In the genomic region with DNA sequence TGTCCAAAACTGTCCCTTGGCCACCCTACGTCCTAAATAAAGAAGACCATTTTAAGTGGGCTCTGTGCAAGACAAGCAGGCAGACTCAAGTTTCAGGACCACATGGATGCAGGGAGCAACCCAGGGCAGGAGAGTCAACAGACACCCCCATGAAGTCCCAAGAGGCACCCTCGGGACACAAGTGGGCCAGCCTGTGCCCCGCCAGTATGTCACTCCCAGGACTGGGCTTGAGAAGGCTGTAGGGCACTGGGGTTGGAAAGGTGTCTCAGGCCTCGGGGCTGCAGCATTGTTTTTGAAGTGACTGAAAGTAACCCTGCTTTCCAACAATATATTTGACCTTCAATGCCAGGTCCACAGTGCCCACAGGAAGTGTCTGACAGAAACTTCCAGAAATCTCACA, we compare ENCODE assay signal across 18 cellular contexts.
A peak's percentile ranks its signal among the peaks of the same experiment; 100 is the strongest.
DNase-seq lines count a peak whose midpoint lies in the region; TF ChIP-seq lines count a peak whose summit lies in the region.
"Had no signal": no experiment of that assay in that cellular context is flagged by ENCODE, and none has a peak within 500 bp of the region (broad histone marks: within the 10 kb centered on the region; RNA-seq: fewer than 3 reads in every experiment).

No MANE protein-coding gene starts in this region.

- H4K91ac ChIP-seq in trophoblast cell (ENCODE audit: low read depth, low read length) = no peak overlapping the region

- no peak overlapping the region for H2AK5ac ChIP-seq in trophoblast cell (ENCODE audit: low read length)

- H3K14ac ChIP-seq in trophoblast cell (ENCODE audit: low read length) = no peak overlapping the region

- intact Hi-C loops in sigmoid colon (cut with DNase I) (no loop called here), CD14-positive monocyte (cut with micrococcal nuclease) (no loop called here)

- H2AFZ ChIP-seq in trophoblast cell (ENCODE audit: insufficient read depth, low read length, poor library complexity) = no peak overlapping the region

- TF ChIP-seq EP300 in sigmoid colon (IDR thresholded peaks at IDR 0.05) = no peak

- no peak overlapping the region for H3K23ac ChIP-seq in trophoblast cell (ENCODE audit: low read length)

- H3K79me1 ChIP-seq in trophoblast cell (ENCODE audit: low read length) = peaks cover 2% of the 10 kb centered on the region

- H3K9me3 Mint-ChIP-seq in chondrocyte (ENCODE audit: low read depth) (no peaks in the 10 kb centered on the region), endodermal cell (peaks cover 14% of the 10 kb centered on the region), CD14-positive monocyte (peaks cover 0 to 4% (median 2%) of the 10 kb centered on the region in 7 donors)
- H3K9me3 Mint-ChIP-seq: CD4-positive, alpha-beta T cell; CD8-positive, alpha-beta T cell had no signal

- peaks cover 64% of the 10 kb centered on the region for H3K4me1 Mint-ChIP-seq in chondrocyte (ENCODE audit: low read depth)
- peaks cover 6% of the 10 kb centered on the region for H3K4me1 Mint-ChIP-seq in endodermal cell
- H3K4me1 Mint-ChIP-seq in CD14-positive monocyte = peaks cover 8% of the 10 kb centered on the region

- no peak overlapping the region for H3K27ac Mint-ChIP-seq in chondrocyte (ENCODE audit: unreplicated experiment)
- no peak overlapping the region for H3K27ac Mint-ChIP-seq in endodermal cell
- H3K27ac Mint-ChIP-seq in CD14-positive monocyte = peak overlapping the region in 2 of 7 donors; percentile 42 to 59
- H3K27ac Mint-ChIP-seq: CD4-positive, alpha-beta T cell; CD8-positive, alpha-beta T cell had no signal

- no peak overlapping the region for H3K4me3 Mint-ChIP-seq in chondrocyte (ENCODE audit: unreplicated experiment)
- no peak overlapping the region for H3K4me3 Mint-ChIP-seq in endodermal cell
- H3K4me3 Mint-ChIP-seq in CD14-positive monocyte = no peak overlapping the region
- H3K4me3 Mint-ChIP-seq: CD4-positive, alpha-beta T cell; CD8-positive, alpha-beta T cell had no signal

- TF ChIP-seq CTCF in chondrocyte (IDR thresholded peaks at IDR 0.05) = no peak
- TF ChIP-seq CTCF in endodermal cell (conservative IDR thresholded peaks at IDR 0.05) = no peak
- no peak for TF ChIP-seq CTCF in sigmoid colon (IDR thresholded peaks at IDR 0.05)
- no peak for TF ChIP-seq CTCF in CD14-positive monocyte (IDR thresholded peaks at IDR 0.05)

- H3K4me1 ChIP-seq in endodermal cell (ENCODE audit: control insufficient read depth, insufficient read depth, low read length) = no peaks in the 10 kb centered on the region
- H3K4me1 ChIP-seq in trophoblast cell (ENCODE audit: control insufficient read depth in 1 of 2, insufficient read depth in 2 of 2, low read length in 2 of 2) = peaks cover 0 to 6% of the 10 kb centered on the region in 2 experiments
- no peaks in the 10 kb centered on the region for H3K4me1 ChIP-seq in sigmoid colon
- H3K4me1 ChIP-seq: BLaER1, Caco-2 had no signal

- no peak overlapping the region for H4K8ac ChIP-seq in trophoblast cell (ENCODE audit: low read depth, low read length)

- H3K79me2 ChIP-seq in trophoblast cell (ENCODE audit: control insufficient read depth, insufficient read depth, low read length, poor library complexity) = no peaks in the 10 kb centered on the region

- peak overlapping the region; percentile 34 for H3K18ac ChIP-seq in trophoblast cell (ENCODE audit: low read length)

- peak; percentile 42 for DNase-seq in chondrocyte (ENCODE audit: low spot score)
- DNase-seq in endodermal cell = peak; percentile 13
- DNase-seq in trophoblast cell = no peak
- peak; percentile 37 for DNase-seq in sigmoid colon
- DNase-seq in CD14-positive monocyte (ENCODE audit: low spot score) = no peak
- DNase-seq in NCI-H2107 treated with DMSO at 0.1 percent for 48 hours (lab: John Stamatoyannopoulos, UW; ENCODE audit: unreplicated experiment) = no peak
- no peak for DNase-seq in NOMO-1 treated with dmso at 0.1 percent for 144 hours (lab: John Stamatoyannopoulos, UW; ENCODE audit: unreplicated experiment)
- DNase-seq: 8988T; ACHN; BE2C; C1 segment of cervical spinal cord; Calu3; CD4-positive, alpha-beta T cell; CD8-positive, alpha-beta T cell; DMS79 treated with DMSO at 0.1 percent for 48 hours; GF-D8 had no signal

- no peak overlapping the region for H4K12ac ChIP-seq in trophoblast cell (ENCODE audit: low read depth, low read length)

- WGBS in endodermal cell (ENCODE audit: insufficient coverage in 1 of 2, insufficient read length in 1 of 2), 2 experiments = 97 to 100% methylated on average over 3 to 4 of the region's 4 CpGs
- WGBS in trophoblast cell (ENCODE audit: extremely low coverage, insufficient coverage, insufficient read length) = no CpG with 5 or more reads among the region's 4 CpGs
- WGBS in sigmoid colon, 2 donors = 93 to 94% methylated on average over 4 of the region's 4 CpGs

- H3K27me3 Mint-ChIP-seq in chondrocyte (ENCODE audit: low read depth) = no peaks in the 10 kb centered on the region
- peaks cover 13% of the 10 kb centered on the region for H3K27me3 Mint-ChIP-seq in endodermal cell (ENCODE audit: insufficient read depth)
- peaks cover 0 to 2% (median 0%) of the 10 kb centered on the region in 3 donors for H3K27me3 Mint-ChIP-seq in CD14-positive monocyte (ENCODE audit: low read depth in 3 of 3)
- H3K27me3 Mint-ChIP-seq: CD4-positive, alpha-beta T cell had no signal

- peaks cover 59% of the 10 kb centered on the region for H3K36me3 Mint-ChIP-seq in chondrocyte (ENCODE audit: low read depth)
- H3K36me3 Mint-ChIP-seq in endodermal cell (ENCODE audit: low read depth) = peaks cover 64% of the 10 kb centered on the region
- peaks cover 86 to 100% of the 10 kb centered on the region in 2 donors for H3K36me3 Mint-ChIP-seq in CD14-positive monocyte
- H3K36me3 Mint-ChIP-seq: CD8-positive, alpha-beta T cell had no signal

- H2BK12ac ChIP-seq in trophoblast cell (ENCODE audit: low read length) = no peak overlapping the region

- H3K36me3 ChIP-seq in endodermal cell (ENCODE audit: control insufficient read depth, insufficient read depth, low read length) (peaks cover 42% of the 10 kb centered on the region), trophoblast cell (ENCODE audit: control insufficient read depth in 1 of 2, insufficient read depth in 2 of 2, low read length in 2 of 2) (peaks cover 56 to 80% of the 10 kb centered on the region in 2 experiments), sigmoid colon (peaks cover 0 to 39% (median 9%) of the 10 kb centered on the region in 4 donors)
- H3K36me3 ChIP-seq: BE2C had no signal

- no peak overlapping the region for H2BK120ac ChIP-seq in trophoblast cell (ENCODE audit: insufficient read depth, low read length, poor library complexity)

- no peak overlapping the region for H2BK5ac ChIP-seq in trophoblast cell (ENCODE audit: low read depth, low read length, poor library complexity)

- TF ChIP-seq POLR2A in sigmoid colon (IDR thresholded peaks at IDR 0.05) = no peak

- H3K27me3 ChIP-seq in endodermal cell (ENCODE audit: control insufficient read depth, insufficient read depth, low read length, poor library complexity, severe bottlenecking) = no peaks in the 10 kb centered on the region
- H3K27me3 ChIP-seq in trophoblast cell (ENCODE audit: insufficient read depth, low read length) = no peaks in the 10 kb centered on the region
- H3K27me3 ChIP-seq in sigmoid colon = no peaks in the 10 kb centered on the region
- H3K27me3 ChIP-seq: BE2C, BLaER1 had no signal

- H3K27ac ChIP-seq in endodermal cell (ENCODE audit: low read depth, low read length) = no peak overlapping the region
- H3K27ac ChIP-seq in trophoblast cell (ENCODE audit: low read depth, low read length) = no peak overlapping the region
- H3K27ac ChIP-seq in sigmoid colon = no peak overlapping the region
- H3K27ac ChIP-seq: BLaER1 had no signal

- H3K4me3 ChIP-seq in endodermal cell (ENCODE audit: low read length) = no peak overlapping the region
- H3K4me3 ChIP-seq in trophoblast cell (ENCODE audit: low read depth, low read length) = no peak overlapping the region
- no peak overlapping the region for H3K4me3 ChIP-seq in sigmoid colon
- H3K4me3 ChIP-seq: BLaER1 had no signal

- H3K4ac ChIP-seq in trophoblast cell (ENCODE audit: low read depth, low read length) = no peak overlapping the region

- no peak overlapping the region for H3K4me2 ChIP-seq in trophoblast cell (ENCODE audit: low read length)
- H3K4me2 ChIP-seq: BLaER1 had no signal

- peaks cover 14% of the 10 kb centered on the region for H3K9me3 ChIP-seq in endodermal cell (ENCODE audit: control insufficient read depth, low read length)
- H3K9me3 ChIP-seq in trophoblast cell (ENCODE audit: insufficient read depth, low read depth, low read length) = peaks cover 3% of the 10 kb centered on the region
- no peaks in the 10 kb centered on the region for H3K9me3 ChIP-seq in sigmoid colon
- H3K9me3 ChIP-seq: BE2C, Caco-2 had no signal

- H3K9ac ChIP-seq in endodermal cell (ENCODE audit: extremely low read depth, low read length, poor library complexity, severe bottlenecking) = no peak overlapping the region
- H3K9ac ChIP-seq in trophoblast cell (ENCODE audit: low read length) = no peak overlapping the region
- H3K9ac ChIP-seq: BLaER1 had no signal

Comparison
In these comparisons a context has a peak if more than half of its experiments do, and no peak if none do; other contexts are left out.
1. DNase-seq: peak in chondrocyte (single experiment), endodermal cell (single experiment) and sigmoid colon (single experiment); none in trophoblast cell (0 of 2), CD14-positive monocyte (single experiment), NCI-H2107 treated with DMSO at 0.1 percent for 48 hours (single experiment) and NOMO-1 treated with dmso at 0.1 percent for 144 hours (single experiment).